ENCODE assay signal across 8 cellular contexts in genomic region chr7:33895025-33895804, GRCh38.
DNase-seq lines count a peak whose midpoint lies in the region; ATAC-seq and TF ChIP-seq lines count a peak whose summit lies in the region.

No MANE protein-coding gene starts in this region.

- TF ChIP-seq CTCF in AG09319 (IDR thresholded peaks at IDR 0.05; ENCODE audit: low read depth, low read length) (peak; percentile 98), cardiac fibroblast (IDR thresholded peaks at IDR 0.05; ENCODE audit: low read depth, low read length) (peak; percentile 98)

- ATAC-seq in GM18907 (IDR thresholded peaks at IDR 0.05; ENCODE audit: unreplicated experiment) (peak; percentile 99), HG03103 (IDR thresholded peaks at IDR 0.05; ENCODE audit: low read depth, unreplicated experiment) (peak; percentile 99)
- ATAC-seq in activated CD4-positive, CD25-positive, alpha-beta regulatory T cell treated with anti-CD3 and anti-CD28 coated beads, Interleukin-2, amount 50 U/mL, for 24 hours, result peak; percentile 59 to 72

- H3K4me3 ChIP-seq in cardiac fibroblast (replicated peaks in 1 of 2; ENCODE audit: low read depth in 2 of 2, low read length in 2 of 2), result no peak overlapping the region

- DNase-seq in AG09319 (ENCODE audit: extremely low read depth, low read depth) (no peak), NCI-H2227 treated with DMSO at 0.1 percent for 48 hours (lab: John Stamatoyannopoulos, UW) (peak; percentile 2), cardiac fibroblast (ENCODE audit: low read depth in 2 of 2) (peak; percentile 86 to 95), left kidney (ENCODE audit: low read depth, low spot score) (peak; percentile 92)
- DNase-seq in stimulated activated CD4-positive, alpha-beta T cell treated with anti-CD3 and anti-CD28 coated beads, Interleukin-2, amount 100 ng/mL, for 48 hours, result peak; percentile 74 to 79
